ENCODE assay signal across 12 cellular contexts in the genomic region with DNA sequence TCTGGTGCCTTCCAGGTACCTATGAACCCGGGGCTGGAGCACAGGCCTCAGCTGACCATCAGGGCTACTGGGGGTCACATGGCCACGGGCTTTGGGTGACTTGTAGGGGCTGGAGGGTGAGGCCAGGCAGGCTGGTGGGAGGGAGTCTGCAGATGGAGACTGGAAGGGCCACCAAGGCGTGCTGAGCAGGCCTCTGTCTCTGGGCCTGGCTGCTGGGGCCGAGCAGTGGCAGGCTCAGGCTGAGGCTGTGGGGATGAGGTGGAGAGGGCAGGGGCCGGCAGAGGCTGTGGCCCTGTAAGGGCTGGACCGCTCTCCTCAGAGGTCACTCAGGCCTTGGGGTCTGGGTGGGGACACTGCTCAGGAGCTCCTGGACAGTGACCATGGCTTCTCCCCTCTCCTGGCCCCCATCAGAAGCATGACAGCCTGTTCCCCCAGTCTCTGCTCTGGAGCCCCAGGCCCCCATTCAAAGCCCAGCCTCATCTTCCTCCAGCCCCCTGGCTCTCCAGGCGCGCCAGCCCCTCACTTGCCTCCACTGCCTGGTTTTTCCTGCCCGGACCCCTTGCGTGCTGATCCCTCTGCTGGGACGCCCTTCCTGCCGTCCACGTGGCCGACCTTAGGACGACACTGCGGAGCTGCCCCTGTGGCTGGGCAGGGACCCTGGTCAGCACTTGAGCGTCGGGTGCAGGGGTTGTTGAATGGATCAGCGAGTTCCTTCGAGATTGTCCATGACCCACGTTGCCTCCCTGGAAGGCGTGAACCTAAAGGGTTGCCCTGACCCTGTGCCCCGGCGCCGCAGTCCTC. TPM values are rescaled to one million over a fixed set of nuclear protein-coding genes. Genes with fewer than 3 reads are reported as not detected.
"Had no signal": no experiment of that assay in that cellular context is flagged by ENCODE, and none has a peak within 500 bp of the region (broad histone marks: within the 10 kb centered on the region; RNA-seq: fewer than 3 reads in every experiment).

No MANE protein-coding gene starts in this region.

- H3K27me3 ChIP-seq: body of pancreas, ovary had no signal

- H3K4me3 ChIP-seq: body of pancreas, ovary, thoracic aorta had no signal

- H3K27ac Mint-ChIP-seq: activated naive CD4-positive, alpha-beta T cell treated with anti-CD3 and anti-CD28 coated beads, Interleukin-2, amount 50 U/mL, for 24 hours; activated T-helper 2 cell treated with anti-CD3 and anti-CD28 coated beads, Interferon-gamma antibody, Interleukin-2, Interleukin-4, amounts not matched to agents 10 μg/mL and 5 μg/mL and 100 μg/mL, durations not matched to agents 14 hours and 24 hours and 36 hours; natural killer cell; stimulated activated naive CD8-positive, alpha-beta T cell treated with anti-CD3 and anti-CD28 coated beads, Interleukin-15, Interleukin-2, amounts not matched to agents 100 ng/mL and 50 ng/mL, for 24 hours had no signal

- H3K27ac ChIP-seq: body of pancreas, ovary, thoracic aorta had no signal

- H3K4me3 Mint-ChIP-seq: activated naive CD4-positive, alpha-beta T cell treated with anti-CD3 and anti-CD28 coated beads, Interleukin-2, amount 50 U/mL, for 24 hours; central memory CD8-positive, alpha-beta T cell; natural killer cell; stimulated activated naive CD8-positive, alpha-beta T cell treated with anti-CD3 and anti-CD28 coated beads, Interleukin-15, Interleukin-2, amounts not matched to agents 100 ng/mL and 50 ng/mL, for 24 hours had no signal

- DNase-seq: activated CD4-positive, alpha-beta T cell treated with anti-CD3 and anti-CD28 coated beads, Interleukin-2, amount 50 U/mL, for 48 hours; body of pancreas; dermis blood vessel endothelial cell; natural killer cell; ovary; stimulated activated CD4-positive, alpha-beta T cell treated with anti-CD3 and anti-CD28 coated beads, Interleukin-4, amount 100 ng/mL, for 1 hour had no signal

- H3K9me3 Mint-ChIP-seq: activated naive CD4-positive, alpha-beta T cell treated with anti-CD3 and anti-CD28 coated beads, Interleukin-2, amount 50 U/mL, for 24 hours; activated T-helper 2 cell treated with anti-CD3 and anti-CD28 coated beads, Interferon-gamma antibody, Interleukin-2, Interleukin-4, amounts not matched to agents 10 μg/mL and 5 μg/mL and 100 μg/mL, durations not matched to agents 14 hours and 24 hours and 36 hours; central memory CD8-positive, alpha-beta T cell; natural killer cell; stimulated activated naive CD8-positive, alpha-beta T cell treated with anti-CD3 and anti-CD28 coated beads, Interleukin-15, Interleukin-2, amounts not matched to agents 100 ng/mL and 50 ng/mL, for 24 hours had no signal

- H3K36me3 ChIP-seq: ovary, thoracic aorta had no signal

- H3K9me3 ChIP-seq: body of pancreas, ovary, thoracic aorta had no signal

- H3K36me3 Mint-ChIP-seq: activated naive CD4-positive, alpha-beta T cell treated with anti-CD3 and anti-CD28 coated beads, Interleukin-2, amount 50 U/mL, for 24 hours; natural killer cell had no signal

- H3K4me1 Mint-ChIP-seq: activated naive CD4-positive, alpha-beta T cell treated with anti-CD3 and anti-CD28 coated beads, Interleukin-2, amount 50 U/mL, for 24 hours; central memory CD8-positive, alpha-beta T cell; natural killer cell had no signal

RNA-seq across cellular contexts. Expression of a gene that starts 11.1 kb away (rescaled TPM):
- total RNA-seq: glomerular endothelial cell, natural killer cell had no signal
